Comparison of ENCODE assay signal across 9 cellular contexts in the genomic region with DNA sequence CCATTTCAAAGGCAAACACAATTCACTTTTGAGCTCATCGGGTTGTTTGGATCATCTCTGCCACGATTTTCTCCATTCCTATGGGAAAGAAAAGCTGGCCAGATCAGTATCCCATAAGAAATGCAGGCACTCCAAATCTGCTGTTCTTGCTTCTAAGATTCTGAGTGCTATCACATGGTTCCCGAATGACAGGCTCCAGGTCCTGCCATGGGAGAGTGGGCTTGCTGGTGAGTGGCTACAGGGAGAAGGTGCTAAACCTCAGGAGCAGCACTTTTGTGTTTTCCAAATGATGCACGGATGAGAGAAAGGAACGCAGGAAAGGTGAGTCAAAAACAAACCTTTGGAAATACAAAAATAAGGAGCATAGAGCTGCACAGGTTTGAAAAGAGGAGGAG.
"Had no signal": no experiment of that assay in that cellular context is flagged by ENCODE, and none has a peak within 500 bp of the region (broad histone marks: within the 10 kb centered on the region; RNA-seq: fewer than 3 reads in every experiment).

No MANE protein-coding gene starts in this region.

- H3K79me2 ChIP-seq: hepatocyte had no signal

- DNase-seq: activated CD4-positive, alpha-beta T cell treated with anti-CD3 and anti-CD28 coated beads, Interleukin-2, amount 10 ng/mL, durations not matched to agents 24 days and 14 days; activated naive CD4-positive, alpha-beta T cell treated with anti-CD3 and anti-CD28 coated beads for 36 hours; posterior cingulate gyrus; stimulated activated CD4-positive, alpha-beta T cell treated with anti-CD3 and anti-CD28 coated beads, Interleukin-4, amount 100 ng/mL, for 4 hours; stimulated activated naive CD8-positive, alpha-beta T cell treated with anti-CD3 and anti-CD28 coated beads, Interleukin-15, amount 100 ng/mL, for 72 hours; T-cell; tibial artery had no signal

- H3K27me3 ChIP-seq: hepatocyte, neutrophil, tibial artery had no signal

- H3K4me2 ChIP-seq: hepatocyte had no signal

- H3K27ac ChIP-seq: hepatocyte, neutrophil, tibial artery had no signal

- H3K36me3 ChIP-seq: neutrophil, tibial artery had no signal

- H3K9me3 ChIP-seq: neutrophil, tibial artery had no signal

- H3K4me3 ChIP-seq: hepatocyte, tibial artery had no signal

- H2AFZ ChIP-seq: hepatocyte had no signal
